8 cellular contexts compared by ENCODE assay signal in the genomic region with DNA sequence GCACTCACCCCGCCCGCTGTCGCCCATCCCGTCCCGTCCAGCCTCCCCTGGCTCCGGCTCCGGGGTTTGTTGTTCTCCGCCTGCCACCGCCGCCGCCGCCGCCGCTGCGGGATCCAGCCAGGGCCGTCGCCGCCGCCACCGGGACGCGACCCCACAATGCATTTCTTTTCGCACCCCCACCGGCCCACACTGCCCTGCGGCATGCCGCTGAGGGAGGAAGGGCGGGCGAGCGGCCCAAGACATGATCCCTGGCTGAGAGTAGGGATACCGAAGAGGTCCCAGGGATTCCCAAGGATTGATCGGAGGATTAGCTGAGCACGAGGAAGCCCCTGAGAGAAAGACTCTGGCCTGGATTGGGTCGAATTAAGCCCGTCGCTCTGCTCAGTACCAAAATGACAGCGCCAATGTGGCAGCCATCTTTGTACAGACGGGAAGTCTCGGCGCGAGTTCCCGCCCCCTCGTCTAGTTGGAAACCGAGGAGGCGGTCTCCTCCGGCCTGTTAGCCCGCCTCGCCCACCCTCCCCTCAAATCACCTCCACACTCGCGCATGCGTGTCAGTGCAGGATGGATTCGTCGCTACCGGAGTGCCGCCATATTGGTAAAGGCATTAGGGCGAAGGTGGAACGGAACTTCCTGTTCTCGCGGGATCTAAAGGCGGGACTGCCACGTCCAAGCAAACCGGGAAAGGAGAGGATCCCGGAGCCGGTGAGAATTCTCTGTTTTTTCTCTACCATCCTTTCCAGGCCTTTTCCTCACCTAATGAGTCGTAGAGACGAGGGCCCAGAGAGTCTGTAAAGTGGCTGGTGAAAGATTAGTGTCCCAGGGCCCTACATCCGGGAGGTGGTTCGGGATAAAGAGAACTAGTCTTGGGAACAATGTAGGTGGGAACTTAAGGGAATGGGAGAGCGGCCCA. TPM values are rescaled to one million over a fixed set of nuclear protein-coding genes. Genes with fewer than 3 reads are reported as not detected.
DNase-seq lines count a peak whose midpoint lies in the region; ATAC-seq and FAIRE-seq lines count a peak whose summit lies in the region.

A gene (minus strand): TSS at position 432 of the 913 bp plus-strand sequence. CDS start 189 bp downstream, at position 243.
A gene with protein sequence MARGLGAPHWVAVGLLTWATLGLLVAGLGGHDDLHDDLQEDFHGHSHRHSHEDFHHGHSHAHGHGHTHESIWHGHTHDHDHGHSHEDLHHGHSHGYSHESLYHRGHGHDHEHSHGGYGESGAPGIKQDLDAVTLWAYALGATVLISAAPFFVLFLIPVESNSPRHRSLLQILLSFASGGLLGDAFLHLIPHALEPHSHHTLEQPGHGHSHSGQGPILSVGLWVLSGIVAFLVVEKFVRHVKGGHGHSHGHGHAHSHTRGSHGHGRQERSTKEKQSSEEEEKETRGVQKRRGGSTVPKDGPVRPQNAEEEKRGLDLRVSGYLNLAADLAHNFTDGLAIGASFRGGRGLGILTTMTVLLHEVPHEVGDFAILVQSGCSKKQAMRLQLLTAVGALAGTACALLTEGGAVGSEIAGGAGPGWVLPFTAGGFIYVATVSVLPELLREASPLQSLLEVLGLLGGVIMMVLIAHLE (plus strand): TSS at position 634 of the 913 bp plus-strand sequence. CDS start 379 bp downstream, outside the sequence.

- H3K9me3 ChIP-seq in Karpas-422 (ENCODE audit: low read length) (no peaks in the 10 kb centered on the region), esophagus (ENCODE audit: control insufficient read depth in 2 of 2, insufficient read depth in 1 of 2, low read depth in 1 of 2, low read length in 1 of 2) (no peaks in the 10 kb centered on the region), mucosa of stomach (ENCODE audit: control insufficient read depth, low read length) (no peaks in the 10 kb centered on the region)

- H2AFZ ChIP-seq in Karpas-422 (ENCODE audit: low read length): peak within 1 kb of the TSS; percentile 96; the same call in 1 of the 2 replicates

- H3K36me3 ChIP-seq in Karpas-422 (ENCODE audit: insufficient read depth, low read length): peaks cover 37% of the 10 kb centered on the region
- peaks cover 15 to 29% of the 10 kb centered on the region in 2 donors for H3K36me3 ChIP-seq in esophagus (ENCODE audit: control insufficient read depth in 2 of 2, insufficient read depth in 2 of 2, low read length in 1 of 2)
- H3K36me3 ChIP-seq in mucosa of stomach (ENCODE audit: control insufficient read depth, insufficient read depth, low read length): peaks cover 23% of the 10 kb centered on the region

- H3K27ac ChIP-seq in Karpas-422 (ENCODE audit: low read length) (peak within 1 kb of the TSS; percentile 89), esophagus (ENCODE audit: low read depth in 2 of 2, low read length in 1 of 2) (peak within 1 kb of the TSS; percentile 95 to 99)

- 0% methylated on average over 49 to 68 of the region's 68 CpGs for WGBS in esophagus, 2 donors

- peak; percentile 42 for FAIRE-seq in RCC 7860 (lab: Jason Lieb, UNC)

- H3K9me2 ChIP-seq in Karpas-422 (replicated peaks; ENCODE audit: insufficient read depth, low read length): no peaks in the 10 kb centered on the region

- H3K4me2 ChIP-seq in Karpas-422 (ENCODE audit: low read depth, low read length, poor library complexity, severe bottlenecking): peak within 1 kb of the TSS; percentile 97

- H3K27me3 ChIP-seq in Karpas-422 (ENCODE audit: low read length) (no peaks in the 10 kb centered on the region), esophagus (ENCODE audit: control insufficient read depth in 1 of 2, insufficient read depth in 2 of 2, low read length in 2 of 2) (no peaks in the 10 kb centered on the region), mucosa of stomach (ENCODE audit: control insufficient read depth, insufficient read depth, low read length) (no peaks in the 10 kb centered on the region)

- peaks cover 49% of the 10 kb centered on the region for H3K4me1 ChIP-seq in Karpas-422 (ENCODE audit: low read length)
- peaks cover 15 to 19% of the 10 kb centered on the region in 2 donors for H3K4me1 ChIP-seq in esophagus (ENCODE audit: control insufficient read depth in 2 of 2, insufficient read depth in 2 of 2, low read length in 1 of 2)
- H3K4me1 ChIP-seq in mucosa of stomach (ENCODE audit: control insufficient read depth, insufficient read depth, low read length): peaks cover 57% of the 10 kb centered on the region

- H4K20me1 ChIP-seq in Karpas-422 (ENCODE audit: insufficient read depth, low read depth, low read length): no peaks in the 10 kb centered on the region; the same call in 1 of the 2 replicates

- peak within 1 kb of the TSS; percentile 100 for H3K4me3 ChIP-seq in Karpas-422 (ENCODE audit: low read length)
- H3K4me3 ChIP-seq in esophagus (ENCODE audit: low read depth in 1 of 2, low read length in 2 of 2): peak within 1 kb of the TSS; percentile 91 to 94
- peak within 1 kb of the TSS; percentile 72 for H3K4me3 ChIP-seq in mucosa of stomach (ENCODE audit: low read length)

- DNase-seq in DMS114 treated with DMSO at 0.1 percent for 48 hours (lab: John Stamatoyannopoulos, UW; ENCODE audit: unreplicated experiment) (peak; percentile 97), Karpas-422 (peak; percentile 100), RCC 7860 (ENCODE audit: low spot score) (peak; percentile 93)
- peak; percentile 99 for DNase-seq in activated T-cell treated with anti-CD3 and anti-CD28 coated beads, Interleukin-2, amount 50 U/mL, for 48 hours
- DNase-seq in stimulated activated CD8-positive, alpha-beta memory T cell treated with anti-CD3 and anti-CD28 coated beads, Interleukin-4, amount 100 ng/mL, for 48 hours: peak; percentile 99

- peak within 1 kb of the TSS; percentile 100 for H3K9ac ChIP-seq in Karpas-422 (ENCODE audit: low read length)
- H3K9ac ChIP-seq in mucosa of stomach (ENCODE audit: low read length): peak within 1 kb of the TSS; percentile 97

- peak; percentile 50 for ATAC-seq in GM21737 (IDR thresholded peaks at IDR 0.05; ENCODE audit: unreplicated experiment)

- H3K79me2 ChIP-seq in Karpas-422 (ENCODE audit: low read length): peaks cover 49% of the 10 kb centered on the region

RNA-seq across cellular contexts. Expression of the first gene that starts in this region (rescaled TPM):
- total RNA-seq in Karpas-422 (2014; rRNA removed; shearing (Covaris generic); ENCODE audit: low replicate concordance): 26.2 and 31.1 TPM in 2 replicates
- polyA plus RNA-seq in esophagus: 10 to 100 TPM; 24.4 to 30.0 TPM

RNA-seq across cellular contexts. Expression of the second gene that starts in this region (rescaled TPM):
- 14.0 and 31.9 TPM in 2 replicates for total RNA-seq in Karpas-422 (2014; rRNA removed; shearing (Covaris generic); ENCODE audit: low replicate concordance)
- 10 to 100 TPM; 22.8 to 57.3 TPM for polyA plus RNA-seq in esophagus

Comparison
In these comparisons a context has a peak if more than half of its experiments do, and no peak if none do; other contexts are left out.
1. Peak in every context shown above with its lines: DNase-seq, ATAC-seq, H3K4me3 ChIP-seq and H3K27ac ChIP-seq.